ENCODE assay signal across 8 cellular contexts in genomic region chr15:22665711-22666110, GRCh38.
A peak's percentile ranks its signal among the peaks of the same experiment; 100 is the strongest.
DNase-seq lines count a peak whose midpoint lies in the region; ATAC-seq, FAIRE-seq and TF ChIP-seq lines count a peak whose summit lies in the region.
"Not testable (repeated sequence)": the region's sequence is repeated elsewhere in the genome, so short reads cannot be mapped to it uniquely, and the experiment has no call there.

No MANE protein-coding gene starts in this region.

- not testable (repeated sequence) for FAIRE-seq in endothelial cell of umbilical vein (lab: Jason Lieb, UNC)

- intact Hi-C loops in CD4-positive, alpha-beta T cell (cut with DNase I, micrococcal nuclease); ascending aorta (cut with DNase I); endothelial cell of umbilical vein (cut with micrococcal nuclease); prostate gland (cut with DNase I); thyroid gland (cut with DNase I): not testable (repeated sequence)
- intact Hi-C loops in activated CD4-positive, alpha-beta T cell treated with anti-CD3 and anti-CD28 coated beads for 36 hours (cut with DNase I, micrococcal nuclease), result loop anchor here in 1 of 2 experiments (2.0 kb wide), 2 partner anchors 131 to 173 kb away; partner anchors contain the start of gene NIPA2

- H3K36me3 Mint-ChIP-seq in CD4-positive, alpha-beta T cell (ENCODE audit: low read depth); activated CD4-positive, alpha-beta T cell treated with anti-CD3 and anti-CD28 coated beads for 36 hours (ENCODE audit: low read depth): not testable (repeated sequence)

- not testable (repeated sequence) for H3K4me1 ChIP-seq in ascending aorta; endothelial cell of umbilical vein (ENCODE audit: control insufficient read depth, extremely low read depth, insufficient read depth, low read length); liver (ENCODE audit: control insufficient read depth in 4 of 4, insufficient read depth in 4 of 4, low read length in 3 of 4); prostate gland (replicated peaks); thyroid gland

- not testable (repeated sequence) for H3K36me3 ChIP-seq in MG63; ascending aorta; endothelial cell of umbilical vein (ENCODE audit: control insufficient read depth in 2 of 2, extremely low read depth in 1 of 2, insufficient read depth in 2 of 2, low read length in 2 of 2); liver (ENCODE audit: control insufficient read depth in 4 of 4, insufficient read depth in 3 of 4, low read depth in 1 of 4, low read length in 3 of 4); prostate gland; thyroid gland

- CTCF ChIA-PET in CD4-positive, alpha-beta T cell (lab: Charles Lee); activated CD4-positive, alpha-beta T cell treated with anti-CD3 and anti-CD28 coated beads for 36 hours (lab: Charles Lee); endothelial cell of umbilical vein (lab: Charles Lee): not testable (repeated sequence)

- peak overlapping the region; percentile 92 for H3K27ac Mint-ChIP-seq in CD4-positive, alpha-beta T cell
- H3K27ac Mint-ChIP-seq in activated CD4-positive, alpha-beta T cell treated with anti-CD3 and anti-CD28 coated beads for 36 hours, result peak overlapping the region; percentile 92

- peak overlapping the region; percentile 56 for H3K4me3 ChIP-seq in MG63
- H3K4me3 ChIP-seq in ascending aorta, result peak overlapping the region; percentile 72 to 94
- H3K4me3 ChIP-seq in endothelial cell of umbilical vein (replicated peaks in 1 of 3; ENCODE audit: insufficient read depth in 1 of 3, low read depth in 1 of 3, low read length in 3 of 3), result peak overlapping the region in 1 of 3 experiments; percentile 67
- H3K4me3 ChIP-seq in liver (ENCODE audit: low read depth in 1 of 3, low read length in 3 of 3), result peak overlapping the region; percentile 30 to 70 (median 41)
- H3K4me3 ChIP-seq in prostate gland, result peak overlapping the region; percentile 51 to 60
- H3K4me3 ChIP-seq in thyroid gland (replicated peaks in 1 of 3), result not testable (repeated sequence)

- not testable (repeated sequence) for H4K20me1 ChIP-seq in endothelial cell of umbilical vein (replicated peaks; ENCODE audit: control insufficient read depth, extremely low read depth, insufficient read depth, low read length)

- H3K9me1 ChIP-seq in endothelial cell of umbilical vein (replicated peaks; ENCODE audit: control insufficient read depth, extremely low read depth, insufficient read depth, low read length), result not testable (repeated sequence)

- H2AFZ ChIP-seq in endothelial cell of umbilical vein (ENCODE audit: low read depth, low read length), result peak overlapping the region; percentile 79

- H3K4me2 ChIP-seq in endothelial cell of umbilical vein (ENCODE audit: insufficient read depth, low read length), result peak overlapping the region; percentile 64

- H3K9ac ChIP-seq in endothelial cell of umbilical vein (replicated peaks; ENCODE audit: extremely low read depth, insufficient read depth, low read length) (peak overlapping the region; percentile 31), liver (ENCODE audit: low read depth in 1 of 2, low read length in 2 of 2) (peak overlapping the region; percentile 11 to 38)

- 2% methylated on average over 1 of the region's 2 CpGs for WGBS in liver
- WGBS in prostate gland, result 22% methylated on average over 2 of the region's 2 CpGs
- 19 to 31% methylated on average over 2 of the region's 2 CpGs for WGBS in thyroid gland, 2 donors

- TF ChIP-seq CTCF in CD4-positive, alpha-beta T cell (IDR thresholded peaks at IDR 0.05); ascending aorta (IDR thresholded peaks at IDR 0.05); endothelial cell of umbilical vein (IDR thresholded peaks at IDR 0.05; ENCODE audit: extremely low read depth in 1 of 2, insufficient read depth in 1 of 2, low read depth in 1 of 2, low read length in 2 of 2); liver (IDR thresholded peaks at IDR 0.05; ENCODE audit: low read depth, low read length, missing input control); prostate gland (IDR thresholded peaks at IDR 0.05); thyroid gland (IDR thresholded peaks at IDR 0.05): not testable (repeated sequence)

- peak overlapping the region; percentile 41 for H3K27ac ChIP-seq in CD4-positive, alpha-beta T cell (ENCODE audit: low read depth, low read length)
- H3K27ac ChIP-seq in ascending aorta (peak overlapping the region; percentile 89 to 99), liver (ENCODE audit: low read depth in 1 of 2, low read length in 2 of 2) (peak overlapping the region; percentile 80 to 86), prostate gland (peak overlapping the region; percentile 83 to 90), thyroid gland (peak overlapping the region; percentile 88 to 91 (median 89))
- not testable (repeated sequence) for H3K27ac ChIP-seq in endothelial cell of umbilical vein (ENCODE audit: insufficient read depth, low read depth, low read length)

- TF ChIP-seq RAD21 in liver (IDR thresholded peaks at IDR 0.05), result not testable (repeated sequence)

- H3K27me3 ChIP-seq in CD4-positive, alpha-beta T cell (ENCODE audit: control insufficient read depth, insufficient read depth, low read length); MG63; ascending aorta; endothelial cell of umbilical vein (ENCODE audit: control insufficient read depth in 2 of 2, insufficient read depth in 2 of 2, low read length in 2 of 2); liver (ENCODE audit: control insufficient read depth in 4 of 4, insufficient read depth in 4 of 4, low read length in 3 of 4); prostate gland (replicated peaks; ENCODE audit: insufficient read depth); thyroid gland: not testable (repeated sequence)

- dilution Hi-C loops in endothelial cell of umbilical vein (cut with MboI; ENCODE audit: extremely low pct_ligation_motif_present, low sequenced_read_pairs), result not testable (repeated sequence)

- POLR2A ChIA-PET in CD4-positive, alpha-beta T cell (lab: Charles Lee); activated CD4-positive, alpha-beta T cell treated with anti-CD3 and anti-CD28 coated beads for 36 hours (lab: Charles Lee); endothelial cell of umbilical vein (lab: Charles Lee): not testable (repeated sequence)

- H3K27me3 Mint-ChIP-seq in CD4-positive, alpha-beta T cell; activated CD4-positive, alpha-beta T cell treated with anti-CD3 and anti-CD28 coated beads for 36 hours: not testable (repeated sequence)

- not testable (repeated sequence) for H3K9me3 ChIP-seq in CD4-positive, alpha-beta T cell (ENCODE audit: control insufficient read depth, low read length); MG63; ascending aorta; endothelial cell of umbilical vein (replicated peaks; ENCODE audit: control insufficient read depth, insufficient read depth, low read length); liver (ENCODE audit: control insufficient read depth in 4 of 4, low read length in 3 of 4); prostate gland; thyroid gland

- not testable (repeated sequence) for BruUV-seq in endothelial cell of umbilical vein (replicated peaks; lab: Mats Ljungman, UMichigan)

- DNase-seq in CD4-positive, alpha-beta T cell; MG63; ascending aorta (ENCODE audit: low spot score in 2 of 2); endothelial cell of umbilical vein (ENCODE audit: low read depth, low spot score); prostate gland (ENCODE audit: low spot score); thyroid gland: not testable (repeated sequence)
- DNase-seq in activated CD4-positive, alpha-beta T cell treated with anti-CD3 and anti-CD28 coated beads for 36 hours, result peak; percentile 36

- not testable (repeated sequence) for H3K9me3 Mint-ChIP-seq in CD4-positive, alpha-beta T cell; activated CD4-positive, alpha-beta T cell treated with anti-CD3 and anti-CD28 coated beads for 36 hours (ENCODE audit: low read depth)

- not testable (repeated sequence) for H3K79me2 ChIP-seq in endothelial cell of umbilical vein (ENCODE audit: control insufficient read depth, insufficient read depth, low read length)

- H3K4me3 Mint-ChIP-seq in CD4-positive, alpha-beta T cell, result peak overlapping the region; percentile 81
- H3K4me3 Mint-ChIP-seq in activated CD4-positive, alpha-beta T cell treated with anti-CD3 and anti-CD28 coated beads for 36 hours, result peak overlapping the region; percentile 71

- not testable (repeated sequence) for TF ChIP-seq POLR2A in endothelial cell of umbilical vein (IDR thresholded peaks at IDR 0.05; ENCODE audit: low read depth, low read length); prostate gland (IDR thresholded peaks at IDR 0.05); thyroid gland (IDR thresholded peaks at IDR 0.05)

- H3K4me1 Mint-ChIP-seq in CD4-positive, alpha-beta T cell (ENCODE audit: low read depth), result peaks cover 21% of the 10 kb centered on the region
- peaks cover 14% of the 10 kb centered on the region for H3K4me1 Mint-ChIP-seq in activated CD4-positive, alpha-beta T cell treated with anti-CD3 and anti-CD28 coated beads for 36 hours

- ATAC-seq in CD4-positive, alpha-beta T cell (ENCODE audit: poor library complexity); activated CD4-positive, alpha-beta T cell treated with anti-CD3 and anti-CD28 coated beads for 36 hours: not testable (repeated sequence)
